ENCODE assay signal across 8 cellular contexts in genomic region chr9:104968025-104968982, GRCh38. TPM values are rescaled to one million over a fixed set of nuclear protein-coding genes. Genes with fewer than 3 reads are reported as not detected.
DNase-seq lines count a peak whose midpoint lies in the region; ATAC-seq, FAIRE-seq and TF ChIP-seq lines count a peak whose summit lies in the region.

No MANE protein-coding gene starts in this region.

- TF ChIP-seq CTCF in choroid plexus epithelial cell (conservative IDR thresholded peaks at IDR 0.05; ENCODE audit: low read depth, low read length) = no peak

- FAIRE-seq in GM19239 (lab: Jason Lieb, UNC) = peak; percentile 92

- peak overlapping the region; percentile 95 for H3K4me3 ChIP-seq in choroid plexus epithelial cell (ENCODE audit: low read depth, low read length)

- intact Hi-C loops in left colon (cut with DNase I, micrococcal nuclease) = no loop called here

- DNase-seq in AML-193 (lab: John Stamatoyannopoulos, UW) (peak; percentile 84 to 85), GM19239 (ENCODE audit: insufficient read length, low spot score) (peak; percentile 66), NCI-H524 (lab: John Stamatoyannopoulos, UW) (peak; percentile 90 to 94), choroid plexus epithelial cell (ENCODE audit: low read depth) (peak; percentile 89), left colon (peak; percentile 81 to 93)
- DNase-seq in activated CD4-positive, alpha-beta T cell treated with anti-CD3 and anti-CD28 coated beads for 48 hours = peak; percentile 93
- peak; percentile 74 to 82 (median 78) for DNase-seq in stimulated activated CD4-positive, alpha-beta T cell treated with anti-CD3 and anti-CD28 coated beads, Interleukin-1b, Interleukin-23, amount 100 ng/mL, for 24 hours (ENCODE audit: low read depth in 4 of 4, low spot score in 1 of 4)

- ATAC-seq in HG03439 (IDR thresholded peaks at IDR 0.05; ENCODE audit: unreplicated experiment) = peak; percentile 100
- peak; percentile 99 for ATAC-seq in left colon

RNA-seq across cellular contexts. Expression of gene ABCA1, which starts 40.3 kb away (rescaled TPM):
- total RNA-seq in left colon = 10 to 100 TPM; 11.8 to 44.5 TPM

Comparison
In these comparisons a context has a peak if more than half of its experiments do, and no peak if none do; other contexts are left out.
1. Peak in every context shown above with its lines: DNase-seq, ATAC-seq and H3K4me3 ChIP-seq.